21 cellular contexts compared by ENCODE assay signal in the genomic region with DNA sequence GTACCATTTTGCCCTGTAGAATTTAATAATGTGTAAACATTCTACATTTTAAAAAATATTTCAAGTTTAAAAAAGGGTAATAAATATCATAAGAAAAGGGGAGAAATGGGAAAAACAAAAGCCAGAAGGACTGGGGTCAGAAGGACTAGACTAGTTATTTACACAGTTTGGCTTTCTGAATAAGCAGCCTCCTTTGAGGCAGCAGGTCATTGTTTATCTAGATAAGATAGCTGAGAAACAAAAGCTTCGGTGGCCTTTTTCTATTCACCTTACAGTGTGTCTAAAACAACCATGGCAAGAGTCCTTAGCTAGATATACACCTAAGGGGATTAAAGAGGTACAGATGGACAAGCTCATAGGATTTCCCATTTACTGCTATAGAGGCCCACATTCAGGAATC.
DNase-seq lines count a peak whose midpoint lies in the region; ATAC-seq and TF ChIP-seq lines count a peak whose summit lies in the region.
"Had no signal": no experiment of that assay in that cellular context is flagged by ENCODE, and none has a peak within 500 bp of the region (broad histone marks: within the 10 kb centered on the region; RNA-seq: fewer than 3 reads in every experiment).

No MANE protein-coding gene starts in this region.

- intact Hi-C loops in activated CD8-positive, alpha-beta T cell treated with anti-CD3 and anti-CD28 coated beads for 36 hours (cut with micrococcal nuclease), result no loop called here

- H3K27ac Mint-ChIP-seq in activated CD8-positive, alpha-beta T cell treated with anti-CD3 and anti-CD28 coated beads for 36 hours, result no peak overlapping the region

- H3K27me3 Mint-ChIP-seq in activated CD8-positive, alpha-beta T cell treated with anti-CD3 and anti-CD28 coated beads for 36 hours, result no peaks in the 10 kb centered on the region

- POLR2A ChIA-PET in activated CD8-positive, alpha-beta T cell treated with anti-CD3 and anti-CD28 coated beads for 36 hours (lab: Charles Lee), result no interaction called here

- peak overlapping the region; percentile 41 for H3K27ac ChIP-seq in VCaP
- H3K27ac ChIP-seq: HL-60, PC-9, SJSA1 had no signal

- CTCF ChIA-PET in activated CD8-positive, alpha-beta T cell treated with anti-CD3 and anti-CD28 coated beads for 36 hours (lab: Charles Lee), result no interaction called here

- peak; percentile 22 for DNase-seq in NCI-H748 (lab: John Stamatoyannopoulos, UW; ENCODE audit: unreplicated experiment)
- DNase-seq in NCI-H748 treated with DMSO at 0.1 percent for 48 hours (lab: John Stamatoyannopoulos, UW), result no peak
- DNase-seq in NCI-H146 (lab: John Stamatoyannopoulos, UW), result peak; percentile 86
- no peak for DNase-seq in GM19240 (ENCODE audit: insufficient read length, low spot score)
- no peak for DNase-seq in activated CD8-positive, alpha-beta T cell treated with anti-CD3 and anti-CD28 coated beads for 36 hours
- DNase-seq: 8988T, Calu3, NCI-H1048, NCI-H1417 treated with DMSO at 0.1 percent for 48 hours, NCI-H187 treated with DMSO at 0.1 percent for 48 hours, NCI-H2107, NCI-H446 treated with DMSO at 0.1 percent for 48 hours, NCI-H526 treated with DMSO at 0.1 percent for 48 hours, PC-9 had no signal

- H3K4me3 Mint-ChIP-seq in activated CD8-positive, alpha-beta T cell treated with anti-CD3 and anti-CD28 coated beads for 36 hours, result no peak overlapping the region

- ATAC-seq in GM21528 (IDR thresholded peaks at IDR 0.05; ENCODE audit: low FRiP score, unreplicated experiment), result no peak
- ATAC-seq in activated CD8-positive, alpha-beta T cell treated with anti-CD3 and anti-CD28 coated beads for 36 hours, result no peak
- ATAC-seq: GM12878, HCT116, Right ventricle myocardium inferior had no signal

- no peaks in the 10 kb centered on the region for H3K36me3 Mint-ChIP-seq in activated CD8-positive, alpha-beta T cell treated with anti-CD3 and anti-CD28 coated beads for 36 hours (ENCODE audit: low read depth)

- no peaks in the 10 kb centered on the region for H3K4me1 Mint-ChIP-seq in activated CD8-positive, alpha-beta T cell treated with anti-CD3 and anti-CD28 coated beads for 36 hours (ENCODE audit: low read depth)

- no peak for TF ChIP-seq CTCF in VCaP (conservative IDR thresholded peaks at IDR 0.05)
- no peak for TF ChIP-seq CTCF in activated CD8-positive, alpha-beta T cell treated with anti-CD3 and anti-CD28 coated beads for 36 hours (IDR thresholded peaks at IDR 0.05)

- H3K9me3 Mint-ChIP-seq in activated CD8-positive, alpha-beta T cell treated with anti-CD3 and anti-CD28 coated beads for 36 hours, result peaks cover 1% of the 10 kb centered on the region

Comparison
In these comparisons a context has a peak if more than half of its experiments do, and no peak if none do; other contexts are left out.
1. DNase-seq: peak in NCI-H748 (single experiment) and NCI-H146 (single experiment); none in NCI-H748 treated with DMSO at 0.1 percent for 48 hours (single experiment), GM19240 (single experiment) and activated CD8-positive, alpha-beta T cell treated with anti-CD3 and anti-CD28 coated beads for 36 hours (single experiment).